1 cellular context compared by ENCODE assay signal in the genomic region with DNA sequence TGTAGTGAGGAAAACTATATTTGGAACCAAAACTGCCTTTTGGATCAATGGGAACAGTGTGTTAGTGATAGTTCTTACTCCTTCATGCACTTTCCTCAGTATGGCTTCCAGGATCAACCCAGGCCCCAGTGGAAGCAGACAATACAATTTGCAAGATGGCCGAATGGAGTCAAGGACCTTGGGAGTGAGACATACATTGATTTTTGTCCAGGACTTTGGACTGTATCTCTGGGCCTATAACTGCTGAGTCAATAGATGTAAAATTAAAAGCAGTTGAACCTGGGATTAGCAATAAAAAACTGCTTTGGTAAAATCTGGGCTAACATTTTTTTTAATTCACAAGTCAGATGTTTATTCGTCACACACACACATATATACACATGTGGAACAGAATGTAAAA.
TF ChIP-seq lines count a peak whose summit lies in the region.

No MANE protein-coding gene starts in this region.

TF ChIP-seq in HepG2, 621 proteins besides CTCF, POLR2A, EP300 and RAD21:
- TF ChIP-seq ZBTB7A (CRISPR knock-in tag; IDR thresholded peaks at IDR 0.05) (no peak), SIN3B (IDR thresholded peaks at IDR 0.05; ENCODE audit: low read length) (no peak), PHF21A (CRISPR knock-in tag; IDR thresholded peaks at IDR 0.05) (no peak), YY1 (IDR thresholded peaks at IDR 0.05; ENCODE audit: insufficient read depth, insufficient replicate concordance, low read depth, low read length) (peak; percentile 44), ZNF652 (CRISPR knock-in tag; IDR thresholded peaks at IDR 0.05; ENCODE audit: borderline replicate concordance, low read depth) (no peak), ZNF644 (CRISPR knock-in tag; IDR thresholded peaks at IDR 0.05; ENCODE audit: low read depth) (peak; percentile 92; the same call in 1 of the 2 replicates), ZNF670 (CRISPR knock-in tag; IDR thresholded peaks at IDR 0.05; ENCODE audit: borderline replicate concordance) (no peak), KAT2B (IDR thresholded peaks at IDR 0.05; ENCODE audit: borderline replicate concordance, low read depth, low read length) (peak; percentile 69), GPN1 (CRISPR knock-in tag; IDR thresholded peaks at IDR 0.05; ENCODE audit: borderline replicate concordance) (no peak), GABPA (IDR thresholded peaks at IDR 0.05; ENCODE audit: low read depth, low read length) (no peak), GABPA (CRISPR knock-in tag; IDR thresholded peaks at IDR 0.05; ENCODE audit: low read depth) (no peak), ZNF562 (CRISPR knock-in tag; IDR thresholded peaks at IDR 0.05; ENCODE audit: borderline replicate concordance) (no peak), MAFF (IDR thresholded peaks at IDR 0.05; ENCODE audit: low read depth, low read length) (peak; percentile 67), ZNF451 (CRISPR knock-in tag; IDR thresholded peaks at IDR 0.05) (no peak), MIER2 (CRISPR knock-in tag; IDR thresholded peaks at IDR 0.05) (no peak), SATB2 (CRISPR knock-in tag; IDR thresholded peaks at IDR 0.05) (no peak), NFYC (CRISPR knock-in tag; IDR thresholded peaks at IDR 0.05) (no peak), HNF4A (CRISPR knock-in tag; IDR thresholded peaks at IDR 0.05) (peak; percentile 72), SMARCC2 (IDR thresholded peaks at IDR 0.05) (no peak), ONECUT2 (CRISPR knock-in tag; IDR thresholded peaks at IDR 0.05) (peak; percentile 73), KDM5B (CRISPR knock-in tag; IDR thresholded peaks at IDR 0.05; ENCODE audit: borderline replicate concordance) (no peak), HOXD1 (CRISPR knock-in tag; IDR thresholded peaks at IDR 0.05) (no peak), ZNF160 (CRISPR knock-in tag; IDR thresholded peaks at IDR 0.05) (no peak), FOSL2 (CRISPR knock-in tag; IDR thresholded peaks at IDR 0.05) (0 out of 2 replicates have a peak, but pooled peaks have one; percentile 26), MAFK (conservative IDR thresholded peaks at IDR 0.05 in 1 of 2, IDR thresholded peaks at IDR 0.05 in 1 of 2; ENCODE audit: low read length in 2 of 2) (peak; percentile 68)
- TF ChIP-seq, protein P1, sequence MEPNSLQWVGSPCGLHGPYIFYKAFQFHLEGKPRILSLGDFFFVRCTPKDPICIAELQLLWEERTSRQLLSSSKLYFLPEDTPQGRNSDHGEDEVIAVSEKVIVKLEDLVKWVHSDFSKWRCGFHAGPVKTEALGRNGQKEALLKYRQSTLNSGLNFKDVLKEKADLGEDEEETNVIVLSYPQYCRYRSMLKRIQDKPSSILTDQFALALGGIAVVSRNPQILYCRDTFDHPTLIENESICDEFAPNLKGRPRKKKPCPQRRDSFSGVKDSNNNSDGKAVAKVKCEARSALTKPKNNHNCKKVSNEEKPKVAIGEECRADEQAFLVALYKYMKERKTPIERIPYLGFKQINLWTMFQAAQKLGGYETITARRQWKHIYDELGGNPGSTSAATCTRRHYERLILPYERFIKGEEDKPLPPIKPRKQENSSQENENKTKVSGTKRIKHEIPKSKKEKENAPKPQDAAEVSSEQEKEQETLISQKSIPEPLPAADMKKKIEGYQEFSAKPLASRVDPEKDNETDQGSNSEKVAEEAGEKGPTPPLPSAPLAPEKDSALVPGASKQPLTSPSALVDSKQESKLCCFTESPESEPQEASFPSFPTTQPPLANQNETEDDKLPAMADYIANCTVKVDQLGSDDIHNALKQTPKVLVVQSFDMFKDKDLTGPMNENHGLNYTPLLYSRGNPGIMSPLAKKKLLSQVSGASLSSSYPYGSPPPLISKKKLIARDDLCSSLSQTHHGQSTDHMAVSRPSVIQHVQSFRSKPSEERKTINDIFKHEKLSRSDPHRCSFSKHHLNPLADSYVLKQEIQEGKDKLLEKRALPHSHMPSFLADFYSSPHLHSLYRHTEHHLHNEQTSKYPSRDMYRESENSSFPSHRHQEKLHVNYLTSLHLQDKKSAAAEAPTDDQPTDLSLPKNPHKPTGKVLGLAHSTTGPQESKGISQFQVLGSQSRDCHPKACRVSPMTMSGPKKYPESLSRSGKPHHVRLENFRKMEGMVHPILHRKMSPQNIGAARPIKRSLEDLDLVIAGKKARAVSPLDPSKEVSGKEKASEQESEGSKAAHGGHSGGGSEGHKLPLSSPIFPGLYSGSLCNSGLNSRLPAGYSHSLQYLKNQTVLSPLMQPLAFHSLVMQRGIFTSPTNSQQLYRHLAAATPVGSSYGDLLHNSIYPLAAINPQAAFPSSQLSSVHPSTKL (CRISPR knock-in tag; IDR thresholded peaks at IDR 0.05): peak; percentile 35
- TF ChIP-seq, protein P2, sequence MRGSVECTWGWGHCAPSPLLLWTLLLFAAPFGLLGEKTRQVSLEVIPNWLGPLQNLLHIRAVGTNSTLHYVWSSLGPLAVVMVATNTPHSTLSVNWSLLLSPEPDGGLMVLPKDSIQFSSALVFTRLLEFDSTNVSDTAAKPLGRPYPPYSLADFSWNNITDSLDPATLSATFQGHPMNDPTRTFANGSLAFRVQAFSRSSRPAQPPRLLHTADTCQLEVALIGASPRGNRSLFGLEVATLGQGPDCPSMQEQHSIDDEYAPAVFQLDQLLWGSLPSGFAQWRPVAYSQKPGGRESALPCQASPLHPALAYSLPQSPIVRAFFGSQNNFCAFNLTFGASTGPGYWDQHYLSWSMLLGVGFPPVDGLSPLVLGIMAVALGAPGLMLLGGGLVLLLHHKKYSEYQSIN (CRISPR knock-in tag; IDR thresholded peaks at IDR 0.05; ENCODE audit: borderline replicate concordance): no peak
- TF ChIP-seq, protein P3, sequence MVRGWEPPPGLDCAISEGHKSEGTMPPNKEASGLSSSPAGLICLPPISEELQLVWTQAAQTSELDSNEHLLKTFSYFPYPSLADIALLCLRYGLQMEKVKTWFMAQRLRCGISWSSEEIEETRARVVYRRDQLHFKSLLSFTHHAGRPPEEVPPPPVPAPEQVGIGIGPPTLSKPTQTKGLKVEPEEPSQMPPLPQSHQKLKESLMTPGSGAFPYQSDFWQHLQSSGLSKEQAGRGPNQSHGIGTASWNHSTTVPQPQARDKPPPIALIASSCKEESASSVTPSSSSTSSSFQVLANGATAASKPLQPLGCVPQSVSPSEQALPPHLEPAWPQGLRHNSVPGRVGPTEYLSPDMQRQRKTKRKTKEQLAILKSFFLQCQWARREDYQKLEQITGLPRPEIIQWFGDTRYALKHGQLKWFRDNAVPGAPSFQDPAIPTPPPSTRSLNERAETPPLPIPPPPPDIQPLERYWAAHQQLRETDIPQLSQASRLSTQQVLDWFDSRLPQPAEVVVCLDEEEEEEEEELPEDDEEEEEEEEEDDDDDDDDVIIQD (CRISPR knock-in tag; IDR thresholded peaks at IDR 0.05; ENCODE audit: low read depth): no peak
- TF ChIP-seq, protein P4, sequence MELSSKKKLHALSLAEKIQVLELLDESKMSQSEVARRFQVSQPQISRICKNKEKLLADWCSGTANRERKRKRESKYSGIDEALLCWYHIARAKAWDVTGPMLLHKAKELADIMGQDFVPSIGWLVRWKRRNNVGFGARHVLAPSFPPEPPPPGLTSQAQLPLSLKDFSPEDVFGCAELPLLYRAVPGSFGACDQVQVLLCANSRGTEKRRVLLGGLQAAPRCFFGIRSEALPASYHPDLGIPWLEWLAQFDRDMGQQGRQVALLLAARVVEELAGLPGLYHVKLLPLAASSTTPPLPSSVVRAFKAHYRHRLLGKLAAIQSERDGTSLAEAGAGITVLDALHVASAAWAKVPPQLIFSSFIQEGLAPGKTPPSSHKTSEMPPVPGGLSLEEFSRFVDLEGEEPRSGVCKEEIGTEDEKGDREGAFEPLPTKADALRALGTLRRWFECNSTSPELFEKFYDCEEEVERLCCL (CRISPR knock-in tag; IDR thresholded peaks at IDR 0.05; ENCODE audit: borderline replicate concordance): no peak
- TF ChIP-seq, protein P5, sequence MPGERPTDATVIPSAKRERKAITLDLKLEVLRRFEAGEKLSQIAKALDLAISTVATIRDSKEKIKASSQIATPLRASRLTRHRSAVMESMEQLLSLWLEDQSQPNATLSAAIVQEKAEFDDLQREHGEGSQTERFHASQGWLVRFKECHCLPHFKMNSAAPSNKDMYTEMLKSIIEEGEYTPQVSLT (CRISPR knock-in tag; IDR thresholded peaks at IDR 0.05; ENCODE audit: borderline replicate concordance, low read depth): no peak
- TF ChIP-seq, protein P6, sequence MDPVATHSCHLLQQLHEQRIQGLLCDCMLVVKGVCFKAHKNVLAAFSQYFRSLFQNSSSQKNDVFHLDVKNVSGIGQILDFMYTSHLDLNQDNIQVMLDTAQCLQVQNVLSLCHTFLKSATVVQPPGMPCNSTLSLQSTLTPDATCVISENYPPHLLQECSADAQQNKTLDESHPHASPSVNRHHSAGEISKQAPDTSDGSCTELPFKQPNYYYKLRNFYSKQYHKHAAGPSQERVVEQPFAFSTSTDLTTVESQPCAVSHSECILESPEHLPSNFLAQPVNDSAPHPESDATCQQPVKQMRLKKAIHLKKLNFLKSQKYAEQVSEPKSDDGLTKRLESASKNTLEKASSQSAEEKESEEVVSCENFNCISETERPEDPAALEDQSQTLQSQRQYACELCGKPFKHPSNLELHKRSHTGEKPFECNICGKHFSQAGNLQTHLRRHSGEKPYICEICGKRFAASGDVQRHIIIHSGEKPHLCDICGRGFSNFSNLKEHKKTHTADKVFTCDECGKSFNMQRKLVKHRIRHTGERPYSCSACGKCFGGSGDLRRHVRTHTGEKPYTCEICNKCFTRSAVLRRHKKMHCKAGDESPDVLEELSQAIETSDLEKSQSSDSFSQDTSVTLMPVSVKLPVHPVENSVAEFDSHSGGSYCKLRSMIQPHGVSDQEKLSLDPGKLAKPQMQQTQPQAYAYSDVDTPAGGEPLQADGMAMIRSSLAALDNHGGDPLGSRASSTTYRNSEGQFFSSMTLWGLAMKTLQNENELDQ (CRISPR knock-in tag; IDR thresholded peaks at IDR 0.05; ENCODE audit: borderline replicate concordance): no peak
- TF ChIP-seq, protein P7, sequence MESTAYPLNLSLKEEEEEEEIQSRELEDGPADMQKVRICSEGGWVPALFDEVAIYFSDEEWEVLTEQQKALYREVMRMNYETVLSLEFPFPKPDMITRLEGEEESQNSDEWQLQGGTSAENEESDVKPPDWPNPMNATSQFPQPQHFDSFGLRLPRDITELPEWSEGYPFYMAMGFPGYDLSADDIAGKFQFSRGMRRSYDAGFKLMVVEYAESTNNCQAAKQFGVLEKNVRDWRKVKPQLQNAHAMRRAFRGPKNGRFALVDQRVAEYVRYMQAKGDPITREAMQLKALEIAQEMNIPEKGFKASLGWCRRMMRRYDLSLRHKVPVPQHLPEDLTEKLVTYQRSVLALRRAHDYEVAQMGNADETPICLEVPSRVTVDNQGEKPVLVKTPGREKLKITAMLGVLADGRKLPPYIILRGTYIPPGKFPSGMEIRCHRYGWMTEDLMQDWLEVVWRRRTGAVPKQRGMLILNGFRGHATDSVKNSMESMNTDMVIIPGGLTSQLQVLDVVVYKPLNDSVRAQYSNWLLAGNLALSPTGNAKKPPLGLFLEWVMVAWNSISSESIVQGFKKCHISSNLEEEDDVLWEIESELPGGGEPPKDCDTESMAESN (CRISPR knock-in tag; conservative IDR thresholded peaks at IDR 0.05): no peak
- TF ChIP-seq, protein P8, sequence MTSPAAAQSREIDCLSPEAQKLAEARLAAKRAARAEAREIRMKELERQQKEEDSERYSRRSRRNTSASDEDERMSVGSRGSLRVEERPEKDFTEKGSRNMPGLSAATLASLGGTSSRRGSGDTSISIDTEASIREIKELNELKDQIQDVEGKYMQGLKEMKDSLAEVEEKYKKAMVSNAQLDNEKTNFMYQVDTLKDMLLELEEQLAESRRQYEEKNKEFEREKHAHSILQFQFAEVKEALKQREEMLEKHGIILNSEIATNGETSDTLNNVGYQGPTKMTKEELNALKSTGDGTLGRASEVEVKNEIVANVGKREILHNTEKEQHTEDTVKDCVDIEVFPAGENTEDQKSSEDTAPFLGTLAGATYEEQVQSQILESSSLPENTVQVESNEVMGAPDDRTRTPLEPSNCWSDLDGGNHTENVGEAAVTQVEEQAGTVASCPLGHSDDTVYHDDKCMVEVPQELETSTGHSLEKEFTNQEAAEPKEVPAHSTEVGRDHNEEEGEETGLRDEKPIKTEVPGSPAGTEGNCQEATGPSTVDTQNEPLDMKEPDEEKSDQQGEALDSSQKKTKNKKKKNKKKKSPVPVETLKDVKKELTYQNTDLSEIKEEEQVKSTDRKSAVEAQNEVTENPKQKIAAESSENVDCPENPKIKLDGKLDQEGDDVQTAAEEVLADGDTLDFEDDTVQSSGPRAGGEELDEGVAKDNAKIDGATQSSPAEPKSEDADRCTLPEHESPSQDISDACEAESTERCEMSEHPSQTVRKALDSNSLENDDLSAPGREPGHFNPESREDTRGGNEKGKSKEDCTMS (CRISPR knock-in tag; conservative IDR thresholded peaks at IDR 0.05): no peak
- TF ChIP-seq, protein P9, sequence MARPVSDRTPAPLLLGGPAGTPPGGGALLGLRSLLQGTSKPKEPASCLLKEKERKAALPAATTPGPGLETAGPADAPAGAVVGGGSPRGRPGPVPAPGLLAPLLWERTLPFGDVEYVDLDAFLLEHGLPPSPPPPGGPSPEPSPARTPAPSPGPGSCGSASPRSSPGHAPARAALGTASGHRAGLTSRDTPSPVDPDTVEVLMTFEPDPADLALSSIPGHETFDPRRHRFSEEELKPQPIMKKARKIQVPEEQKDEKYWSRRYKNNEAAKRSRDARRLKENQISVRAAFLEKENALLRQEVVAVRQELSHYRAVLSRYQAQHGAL (CRISPR knock-in tag; IDR thresholded peaks at IDR 0.05; ENCODE audit: not compliant biosample characterization): no peak
